25 cellular contexts compared by ENCODE assay signal in genomic region chr2:240847817-240848216, GRCh38. TPM values are rescaled to one million over a fixed set of nuclear protein-coding genes. Genes with fewer than 3 reads are reported as not detected.
DNase-seq lines count a peak whose midpoint lies in the region; ATAC-seq, FAIRE-seq and TF ChIP-seq lines count a peak whose summit lies in the region.
"Had no signal": no experiment of that assay in that cellular context is flagged by ENCODE, and none has a peak within 500 bp of the region (broad histone marks: within the 10 kb centered on the region; RNA-seq: fewer than 3 reads in every experiment).

No MANE protein-coding gene starts in this region.

- H3K9me2 ChIP-seq in SK-N-SH, result no peaks in the 10 kb centered on the region

- H4K20me1 ChIP-seq in K562 (replicated peaks; ENCODE audit: control insufficient read depth, insufficient read depth, low read length) (no peaks in the 10 kb centered on the region), neural progenitor cell (ENCODE audit: low read depth) (peaks cover 5% of the 10 kb centered on the region), SK-N-SH (ENCODE audit: insufficient read depth) (no peaks in the 10 kb centered on the region)
- H4K20me1 ChIP-seq: BLaER1 treated with 17β-estradiol and CSF1 and Interleukin-3, amounts not matched to agents 10 nM and 100 nM had no signal

- ATAC-seq in K562 (no peak), HG02981 (IDR thresholded peaks at IDR 0.05; ENCODE audit: unreplicated experiment) (no peak)
- ATAC-seq: A549, HCT116 had no signal

- TF ChIP-seq CTCF in K562 (IDR thresholded peaks at IDR 0.05 in 2 of 3, conservative IDR thresholded peaks at IDR 0.05 in 1 of 3; ENCODE audit: insufficient read depth in 2 of 3, low read depth in 1 of 3, low read length in 3 of 3) (no peak), neural progenitor cell (IDR thresholded peaks at IDR 0.05) (no peak), SK-N-SH (IDR thresholded peaks at IDR 0.05) (no peak)

- H3K9me3 ChIP-seq in K562 (replicated peaks; ENCODE audit: control insufficient read depth, insufficient read depth, low read depth, low read length), result no peaks in the 10 kb centered on the region
- no peaks in the 10 kb centered on the region for H3K9me3 ChIP-seq in neural progenitor cell (ENCODE audit: low read depth)
- no peaks in the 10 kb centered on the region for H3K9me3 ChIP-seq in SK-N-SH
- H3K9me3 ChIP-seq: BE2C had no signal

- H3K27ac Mint-ChIP-seq in neural progenitor cell, result no peak overlapping the region
- H3K27ac Mint-ChIP-seq: CD14-positive monocyte; CD4-positive, alpha-beta T cell; H9 had no signal

- BruUV-seq in K562 (replicated peaks; lab: Mats Ljungman, UMichigan), result no TSS peak

- FAIRE-seq in HTR-8/SVneo (lab: Jason Lieb, UNC) (peak; percentile 68), K562 (lab: Jason Lieb, UNC) (no peak), urothelium cell line (lab: Jason Lieb, UNC) (peak; percentile 30)
- FAIRE-seq: A549, G401.6, GM12892 had no signal

- no peak overlapping the region for H3K9ac ChIP-seq in K562 (ENCODE audit: insufficient read depth in 1 of 2, low read depth in 2 of 2, low read length in 2 of 2)
- H3K9ac ChIP-seq in neural progenitor cell, result no peak overlapping the region
- H3K9ac ChIP-seq in SK-N-SH, result no peak overlapping the region
- H3K9ac ChIP-seq: BLaER1 treated with 17β-estradiol and CSF1 and Interleukin-3, amounts not matched to agents 10 nM and 100 nM; GM23248 had no signal

- 38% methylated on average over 4 of the region's 13 CpGs for WGBS in K562 (ENCODE audit: insufficient coverage, low coverage, missing lambda C conversion rate)
- 74% methylated on average over 13 of the region's 13 CpGs for WGBS in SK-N-SH (ENCODE audit: low lambda C conversion rate)

- no peaks in the 10 kb centered on the region for H3K36me3 ChIP-seq in K562 (ENCODE audit: control insufficient read depth, insufficient read depth, low read length)
- H3K36me3 ChIP-seq in neural progenitor cell, result no peaks in the 10 kb centered on the region
- H3K36me3 ChIP-seq in SK-N-SH (replicated peaks in 1 of 2; ENCODE audit: control insufficient read depth in 1 of 2, insufficient read depth in 2 of 2, low read length in 1 of 2), result no peaks in the 10 kb centered on the region
- H3K36me3 ChIP-seq: BE2C; BLaER1 treated with 17β-estradiol and CSF1 and Interleukin-3, amounts not matched to agents 10 nM and 100 nM had no signal

- in situ Hi-C loops in K562 (cut with MboI), result no loop called here

- DNase-seq in HTR-8/SVneo (ENCODE audit: insufficient read length, low spot score), result no peak
- no peak for DNase-seq in K562 (ENCODE audit: extremely low read depth in 1 of 4, low spot score in 3 of 4)
- DNase-seq in neural progenitor cell (ENCODE audit: low spot score), result no peak
- no peak for DNase-seq in urothelium cell line (ENCODE audit: low spot score)
- DNase-seq in dermis blood vessel endothelial cell, result no peak
- no peak for DNase-seq in SK-N-SH
- DNase-seq: 8988T; ACHN; AML-193; BE2C; CD4-positive, alpha-beta T cell; COR-L47; DMS53; DND-41; GM23248; H9 had no signal

- no peak for TF ChIP-seq EP300 in K562 (IDR thresholded peaks at IDR 0.05; ENCODE audit: low read length)
- TF ChIP-seq EP300 in SK-N-SH (IDR thresholded peaks at IDR 0.05; ENCODE audit: borderline replicate concordance in 1 of 2, low read depth in 1 of 2, low read length in 1 of 2), result no peak

- H3K27me3 ChIP-seq in K562 (ENCODE audit: control insufficient read depth in 2 of 2, insufficient read depth in 2 of 2, low read length in 2 of 2) (peaks cover 0 to 3% of the 10 kb centered on the region in 2 experiments; a peak in 1 of 5 replicates), neural progenitor cell (no peaks in the 10 kb centered on the region), SK-N-SH (ENCODE audit: insufficient read depth) (no peaks in the 10 kb centered on the region; the same call in 1 of the 2 replicates)
- H3K27me3 ChIP-seq: BE2C; BLaER1 treated with 17β-estradiol and CSF1 and Interleukin-3, amounts not matched to agents 10 nM and 100 nM had no signal

- no peak for TF ChIP-seq POLR2A in K562 (conservative IDR thresholded peaks at IDR 0.05)

- TF ChIP-seq RAD21 in K562 (CRISPR knock-in tag; conservative IDR thresholded peaks at IDR 0.05 in 1 of 2, IDR thresholded peaks at IDR 0.05 in 1 of 2) (no peak), SK-N-SH (IDR thresholded peaks at IDR 0.05; ENCODE audit: low read length) (no peak)

- H3K4me2 ChIP-seq in K562 (ENCODE audit: insufficient read depth, low read length) (no peak overlapping the region), neural progenitor cell (no peak overlapping the region), SK-N-SH (no peak overlapping the region)
- H3K4me2 ChIP-seq: A549; BLaER1 treated with 17β-estradiol and CSF1 and Interleukin-3, amounts not matched to agents 10 nM and 100 nM had no signal

- intact Hi-C loops in K562 (cut with micrococcal nuclease), result no loop called here

- peaks cover 24% of the 10 kb centered on the region for H3F3A ChIP-seq in neural progenitor cell (ENCODE audit: low read depth)
- H3F3A ChIP-seq in SK-N-SH (replicated peaks; ENCODE audit: insufficient read depth), result no peaks in the 10 kb centered on the region

- no peaks in the 10 kb centered on the region for H3K79me2 ChIP-seq in K562 (ENCODE audit: control insufficient read depth, insufficient read depth, low read length)
- H3K79me2 ChIP-seq in neural progenitor cell (ENCODE audit: low read depth), result no peaks in the 10 kb centered on the region
- no peaks in the 10 kb centered on the region for H3K79me2 ChIP-seq in SK-N-SH (ENCODE audit: insufficient read depth)

- POLR2A ChIA-PET in K562 (lab: Yijun Ruan, JAX), result no interaction called here
- POLR2A ChIA-PET in SK-N-SH (lab: Yijun Ruan, JAX), result no interaction called here

- H3K9me1 ChIP-seq in K562 (ENCODE audit: control insufficient read depth, insufficient read depth, low read length), result no peaks in the 10 kb centered on the region

- CTCF ChIA-PET in K562 (lab: Yijun Ruan, JAX; ENCODE audit: low intra/inter-chr PET ratio) (no interaction called here), SK-N-SH (lab: Yijun Ruan, JAX) (no interaction called here)

- peaks cover 21% of the 10 kb centered on the region for H3K27me3 Mint-ChIP-seq in neural progenitor cell (ENCODE audit: insufficient read depth, low read depth)

- peaks cover 2% of the 10 kb centered on the region for H3K9me3 Mint-ChIP-seq in neural progenitor cell
- H3K9me3 Mint-ChIP-seq: CD4-positive, alpha-beta T cell had no signal

- H2AFZ ChIP-seq in K562 (ENCODE audit: low read depth, low read length), result no peak overlapping the region
- no peak overlapping the region for H2AFZ ChIP-seq in neural progenitor cell (replicated peaks)
- no peak overlapping the region for H2AFZ ChIP-seq in SK-N-SH (ENCODE audit: low read depth)
- H2AFZ ChIP-seq: GM23248 had no signal

- H3K27ac ChIP-seq in K562 (ENCODE audit: extremely low read depth, low read depth, low read length) (no peak overlapping the region), neural progenitor cell (no peak overlapping the region), SK-N-SH (ENCODE audit: low read depth in 2 of 2, low read length in 1 of 2) (no peak overlapping the region)
- H3K27ac ChIP-seq: A549; BLaER1 treated with 17β-estradiol and CSF1 and Interleukin-3, amounts not matched to agents 10 nM and 100 nM; GM23248 had no signal

- peak overlapping the region; percentile 14 for H3K4me3 Mint-ChIP-seq in neural progenitor cell
- H3K4me3 Mint-ChIP-seq: CD14-positive monocyte; CD4-positive, alpha-beta T cell; H9 had no signal

- peaks cover 19% of the 10 kb centered on the region for H3K4me1 Mint-ChIP-seq in neural progenitor cell
- H3K4me1 Mint-ChIP-seq: CD14-positive monocyte had no signal

- H3K4me1 ChIP-seq in K562 (replicated peaks in 1 of 2; ENCODE audit: control insufficient read depth in 2 of 2, insufficient read depth in 2 of 2, low read length in 2 of 2) (peaks cover 0 to 9% of the 10 kb centered on the region in 2 experiments; a peak in 2 of 5 replicates), neural progenitor cell (peaks cover 15% of the 10 kb centered on the region), SK-N-SH (ENCODE audit: control insufficient read depth in 1 of 2, insufficient read depth in 2 of 2, low read depth in 1 of 2, low read length in 1 of 2) (no peaks in the 10 kb centered on the region)
- H3K4me1 ChIP-seq: A549; BE2C; BLaER1 treated with 17β-estradiol and CSF1 and Interleukin-3, amounts not matched to agents 10 nM and 100 nM had no signal

- H3K4me3 ChIP-seq in K562 (no peak overlapping the region), neural progenitor cell (no peak overlapping the region), SK-N-SH (ENCODE audit: low read depth in 2 of 2, low read length in 1 of 2) (no peak overlapping the region)
- H3K4me3 ChIP-seq: A549; BLaER1 treated with 17β-estradiol and CSF1 and Interleukin-3, amounts not matched to agents 10 nM and 100 nM; GM23248 had no signal

- no peaks in the 10 kb centered on the region for H3K36me3 Mint-ChIP-seq in neural progenitor cell
- H3K36me3 Mint-ChIP-seq: CD14-positive monocyte had no signal

RNA-seq across cellular contexts. Expression of gene AGXT, which starts 20.8 kb away (rescaled TPM):
- not detected in 2 replicates for total RNA-seq in K562 (2011; cell fraction: chromatin; rRNA removed; ENCODE audit: low replicate concordance)
- total RNA-seq in K562 (2011; cell fraction: nucleolus; rRNA removed), result not detected in 2 replicates
- total RNA-seq in K562 (2011; cell fraction: nucleoplasm; rRNA removed), result not detected in 2 replicates
- total RNA-seq in K562 (2014; rRNA removed) (not detected in 2 replicates), K562 (2014; rRNA removed; fragmentation: Illumina TruSeq; extraction: Trizol) (not detected in 2 replicates), K562 (2015; rRNA removed; fragmentation: Illumina TruSeq; extraction: Trizol) (not detected in 2 replicates), K562 (2021) (0.18 TPM in 2 replicates), neural progenitor cell (ENCODE audit: low replicate concordance) (not detected in 2 replicates), dermis blood vessel endothelial cell (not detected in 2 replicates)
- polyA plus RNA-seq in K562 (2011; rRNA removed) (not detected in 2 replicates), K562 (2014; fragmentation: Illumina TruSeq; extraction: Trizol) (not detected in 2 replicates), K562 (2014; fragmentation: Nextera tagmentation; extraction: Ambion mirVana) (not detected), K562 (2014; rRNA removed) (not detected in 2 replicates), SK-N-SH (2012; rRNA removed) (not detected in 2 replicates)
- polyA plus RNA-seq in K562 (2011; cell fraction: cytosol; rRNA removed), result not detected in 2 replicates
- not detected in 2 replicates for polyA plus RNA-seq in K562 (2011; cell fraction: nucleus; rRNA removed)
- not detected in 2 replicates for polyA plus RNA-seq in K562 (2012)
- polyA minus RNA-seq in K562 (2011; rRNA and poly(A)+ RNA removed), result not detected in 2 replicates
- not detected in 2 replicates for polyA minus RNA-seq in K562 (2011; cell fraction: cytosol; rRNA and poly(A)+ RNA removed)
- polyA minus RNA-seq in K562 (2011; cell fraction: nucleus; rRNA and poly(A)+ RNA removed), result not detected in 2 replicates
- polyA plus RNA-seq in SK-N-SH (2012; cell fraction: cytosol; rRNA removed), result not detected in 2 replicates
- not detected in 2 replicates for polyA plus RNA-seq in SK-N-SH (2012; cell fraction: nucleus; rRNA removed)
- total RNA-seq: Calu3; CD4-positive, alpha-beta T cell; GM23248; H4; H9 had no signal
- polyA plus RNA-seq: A549, CD14-positive monocyte, GM23248 had no signal

RNA-seq across cellular contexts. Expression of gene KIF1A, which starts 27.8 kb away (rescaled TPM):
- 0.25 and 2.6 TPM in 2 replicates for total RNA-seq in K562 (2011; cell fraction: chromatin; rRNA removed; ENCODE audit: low replicate concordance)
- 0.83 and 1.8 TPM in 2 replicates for total RNA-seq in K562 (2011; cell fraction: nucleolus; rRNA removed)
- total RNA-seq in K562 (2011; cell fraction: nucleoplasm; rRNA removed), result 0.59 and 0.84 TPM in 2 replicates
- total RNA-seq in K562 (2014; rRNA removed), result 0.29 and 0.59 TPM in 2 replicates
- total RNA-seq in K562 (2014; rRNA removed; fragmentation: Illumina TruSeq; extraction: Trizol), result 0.33 TPM in 1 of 2 replicates, not detected in the other
- 0.07 and 0.11 TPM in 2 replicates for total RNA-seq in K562 (2015; rRNA removed; fragmentation: Illumina TruSeq; extraction: Trizol)
- total RNA-seq in K562 (2021), result 0.94 and 1.4 TPM in 2 replicates
- 0.39 and 0.45 TPM in 2 replicates for polyA plus RNA-seq in K562 (2011; rRNA removed)
- polyA plus RNA-seq in K562 (2011; cell fraction: cytosol; rRNA removed), result 0.60 and 2.3 TPM in 2 replicates
- polyA plus RNA-seq in K562 (2011; cell fraction: nucleus; rRNA removed), result 0.90 and 2.9 TPM in 2 replicates
- 0.33 and 1.5 TPM in 2 replicates for polyA plus RNA-seq in K562 (2012)
- polyA plus RNA-seq in K562 (2014; fragmentation: Illumina TruSeq; extraction: Trizol), result 0.39 and 1.1 TPM in 2 replicates
- polyA plus RNA-seq in K562 (2014; fragmentation: Nextera tagmentation; extraction: Ambion mirVana), result not detected
- polyA plus RNA-seq in K562 (2014; rRNA removed), result 0.12 and 0.15 TPM in 2 replicates
- polyA minus RNA-seq in K562 (2011; rRNA and poly(A)+ RNA removed), result 0.77 and 0.81 TPM in 2 replicates
- polyA minus RNA-seq in K562 (2011; cell fraction: cytosol; rRNA and poly(A)+ RNA removed), result 2.1 and 2.9 TPM in 2 replicates
- 1.1 and 1.9 TPM in 2 replicates for polyA minus RNA-seq in K562 (2011; cell fraction: nucleus; rRNA and poly(A)+ RNA removed)
- 29.9 and 41.1 TPM in 2 replicates for total RNA-seq in neural progenitor cell (ENCODE audit: low replicate concordance)
- 0.05 TPM in 1 of 2 replicates, not detected in the other for total RNA-seq in dermis blood vessel endothelial cell
- polyA plus RNA-seq in SK-N-SH (2012; rRNA removed), result 0.21 and 0.32 TPM in 2 replicates
- 0.32 and 0.37 TPM in 2 replicates for polyA plus RNA-seq in SK-N-SH (2012; cell fraction: cytosol; rRNA removed)
- polyA plus RNA-seq in SK-N-SH (2012; cell fraction: nucleus; rRNA removed), result 0.56 and 1.3 TPM in 2 replicates
- total RNA-seq: CD4-positive, alpha-beta T cell had no signal
- polyA plus RNA-seq: CD14-positive monocyte had no signal

RNA-seq across cellular contexts. Expression of gene MAB21L4, which starts 48.1 kb away (rescaled TPM):
- total RNA-seq in K562 (2011; cell fraction: chromatin; rRNA removed; ENCODE audit: low replicate concordance), result 0.14 TPM in 1 of 2 replicates, not detected in the other
- not detected in 2 replicates for total RNA-seq in K562 (2011; cell fraction: nucleolus; rRNA removed)
- not detected in 2 replicates for total RNA-seq in K562 (2011; cell fraction: nucleoplasm; rRNA removed)
- not detected in 2 replicates for total RNA-seq in K562 (2014; rRNA removed)
- total RNA-seq in K562 (2014; rRNA removed; fragmentation: Illumina TruSeq; extraction: Trizol), result not detected in 2 replicates
- total RNA-seq in K562 (2015; rRNA removed; fragmentation: Illumina TruSeq; extraction: Trizol), result not detected in 2 replicates
- total RNA-seq in K562 (2021), result not detected in 2 replicates
- polyA plus RNA-seq in K562 (2011; rRNA removed), result 0.05 TPM in 1 of 2 replicates, not detected in the other
- polyA plus RNA-seq in K562 (2011; cell fraction: cytosol; rRNA removed), result 0.06 TPM in 1 of 2 replicates, not detected in the other
- polyA plus RNA-seq in K562 (2011; cell fraction: nucleus; rRNA removed), result 0.06 TPM in 2 replicates
- polyA plus RNA-seq in K562 (2012), result 0.05 and 0.24 TPM in 2 replicates
- 0.07 TPM in 1 of 2 replicates, not detected in the other for polyA plus RNA-seq in K562 (2014; fragmentation: Illumina TruSeq; extraction: Trizol)
- not detected for polyA plus RNA-seq in K562 (2014; fragmentation: Nextera tagmentation; extraction: Ambion mirVana)
- polyA plus RNA-seq in K562 (2014; rRNA removed), result 0.03 TPM in 1 of 2 replicates, not detected in the other
- not detected in 2 replicates for polyA minus RNA-seq in K562 (2011; rRNA and poly(A)+ RNA removed)
- polyA minus RNA-seq in K562 (2011; cell fraction: cytosol; rRNA and poly(A)+ RNA removed), result not detected in 2 replicates
- polyA minus RNA-seq in K562 (2011; cell fraction: nucleus; rRNA and poly(A)+ RNA removed), result not detected in 2 replicates
- not detected in 2 replicates for total RNA-seq in neural progenitor cell (ENCODE audit: low replicate concordance)
- not detected in 2 replicates for total RNA-seq in dermis blood vessel endothelial cell
- polyA plus RNA-seq in SK-N-SH (2012; rRNA removed), result not detected in 2 replicates
- polyA plus RNA-seq in SK-N-SH (2012; cell fraction: cytosol; rRNA removed), result not detected in 2 replicates
- not detected in 2 replicates for polyA plus RNA-seq in SK-N-SH (2012; cell fraction: nucleus; rRNA removed)
- total RNA-seq: CD4-positive, alpha-beta T cell; GM23248; H4 had no signal
- polyA plus RNA-seq: A549, CD14-positive monocyte, GM23248 had no signal

RNA-seq across cellular contexts. Expression of gene CROCC2, which starts 58.3 kb away (rescaled TPM):
- total RNA-seq in K562 (2011; cell fraction: chromatin; rRNA removed; ENCODE audit: low replicate concordance), result not detected in 2 replicates
- total RNA-seq in K562 (2011; cell fraction: nucleolus; rRNA removed), result not detected in 2 replicates
- not detected in 2 replicates for total RNA-seq in K562 (2011; cell fraction: nucleoplasm; rRNA removed)
- not detected in 2 replicates for total RNA-seq in K562 (2014; rRNA removed)
- not detected in 2 replicates for total RNA-seq in K562 (2014; rRNA removed; fragmentation: Illumina TruSeq; extraction: Trizol)
- total RNA-seq in K562 (2015; rRNA removed; fragmentation: Illumina TruSeq; extraction: Trizol), result not detected in 2 replicates
- total RNA-seq in K562 (2021), result not detected in 2 replicates
- polyA plus RNA-seq in K562 (2011; rRNA removed), result not detected in 2 replicates
- not detected in 2 replicates for polyA plus RNA-seq in K562 (2011; cell fraction: cytosol; rRNA removed)
- polyA plus RNA-seq in K562 (2011; cell fraction: nucleus; rRNA removed), result not detected in 2 replicates
- polyA plus RNA-seq in K562 (2012), result not detected in 2 replicates
- not detected in 2 replicates for polyA plus RNA-seq in K562 (2014; fragmentation: Illumina TruSeq; extraction: Trizol)
- not detected for polyA plus RNA-seq in K562 (2014; fragmentation: Nextera tagmentation; extraction: Ambion mirVana)
- not detected in 2 replicates for polyA plus RNA-seq in K562 (2014; rRNA removed)
- not detected in 2 replicates for polyA minus RNA-seq in K562 (2011; rRNA and poly(A)+ RNA removed)
- not detected in 2 replicates for polyA minus RNA-seq in K562 (2011; cell fraction: cytosol; rRNA and poly(A)+ RNA removed)
- not detected in 2 replicates for polyA minus RNA-seq in K562 (2011; cell fraction: nucleus; rRNA and poly(A)+ RNA removed)
- not detected in 2 replicates for total RNA-seq in neural progenitor cell (ENCODE audit: low replicate concordance)
- total RNA-seq in dermis blood vessel endothelial cell, result not detected in 2 replicates
- not detected in 2 replicates for polyA plus RNA-seq in SK-N-SH (2012; rRNA removed)
- not detected in 2 replicates for polyA plus RNA-seq in SK-N-SH (2012; cell fraction: cytosol; rRNA removed)
- 0.01 and 0.06 TPM in 2 replicates for polyA plus RNA-seq in SK-N-SH (2012; cell fraction: nucleus; rRNA removed)
- total RNA-seq: Calu3; CD4-positive, alpha-beta T cell; H4; H9 had no signal
- polyA plus RNA-seq: A549, CD14-positive monocyte, GM23248 had no signal
